ENCODE assay signal across 1 cellular context in the genomic region with DNA sequence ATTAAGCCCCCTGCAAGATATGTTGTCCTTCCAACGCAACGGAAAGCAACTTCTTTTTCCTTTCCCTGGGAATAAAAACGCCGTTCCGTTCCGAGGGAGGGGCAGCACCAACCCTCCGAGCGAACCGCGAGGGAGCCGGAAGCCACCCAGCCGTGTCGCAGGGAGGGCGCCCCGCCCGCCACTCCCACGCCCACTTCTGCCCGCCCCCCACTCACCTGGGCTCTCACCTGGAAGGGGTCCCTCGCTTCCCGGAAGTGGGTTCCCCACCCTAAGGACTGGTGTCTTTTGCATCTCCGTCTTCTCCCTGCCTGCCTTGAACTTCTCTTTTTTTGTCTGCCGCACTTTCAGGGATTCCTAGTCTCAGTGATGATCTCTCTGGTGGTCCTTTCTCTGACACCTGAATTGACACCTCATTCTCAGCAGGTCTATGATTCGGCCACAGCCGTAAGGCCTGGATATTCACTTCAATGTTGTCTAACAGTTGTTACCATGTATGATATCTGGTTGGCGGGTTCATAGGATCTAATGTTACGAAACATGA.
A peak's percentile ranks its signal among the peaks of the same experiment; 100 is the strongest.
TF ChIP-seq lines count a peak whose summit lies in the region.

No MANE protein-coding gene starts in this region.

TF ChIP-seq in HepG2, 621 proteins besides CTCF, POLR2A, EP300 and RAD21 (continued from another document and continues in another):
- TF ChIP-seq RNF219 (CRISPR knock-in tag; IDR thresholded peaks at IDR 0.05), result no peak
- TF ChIP-seq, protein P1, sequence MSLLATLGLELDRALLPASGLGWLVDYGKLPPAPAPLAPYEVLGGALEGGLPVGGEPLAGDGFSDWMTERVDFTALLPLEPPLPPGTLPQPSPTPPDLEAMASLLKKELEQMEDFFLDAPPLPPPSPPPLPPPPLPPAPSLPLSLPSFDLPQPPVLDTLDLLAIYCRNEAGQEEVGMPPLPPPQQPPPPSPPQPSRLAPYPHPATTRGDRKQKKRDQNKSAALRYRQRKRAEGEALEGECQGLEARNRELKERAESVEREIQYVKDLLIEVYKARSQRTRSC (CRISPR knock-in tag; IDR thresholded peaks at IDR 0.05; ENCODE audit: low read depth), result no peak
- TF ChIP-seq XRCC5 (optimal IDR thresholded peaks at IDR 0.05; ENCODE audit: low read length), result no peak
- TF ChIP-seq TFE3 (CRISPR knock-in tag; IDR thresholded peaks at IDR 0.05), result 0 out of 2 replicates have a peak, but pooled peaks have one; percentile 2
- TF ChIP-seq ATF1 (CRISPR knock-in tag; IDR thresholded peaks at IDR 0.05), result no peak
- TF ChIP-seq ZNF513 (CRISPR knock-in tag; conservative IDR thresholded peaks at IDR 0.05), result no peak
- TF ChIP-seq, protein P2, sequence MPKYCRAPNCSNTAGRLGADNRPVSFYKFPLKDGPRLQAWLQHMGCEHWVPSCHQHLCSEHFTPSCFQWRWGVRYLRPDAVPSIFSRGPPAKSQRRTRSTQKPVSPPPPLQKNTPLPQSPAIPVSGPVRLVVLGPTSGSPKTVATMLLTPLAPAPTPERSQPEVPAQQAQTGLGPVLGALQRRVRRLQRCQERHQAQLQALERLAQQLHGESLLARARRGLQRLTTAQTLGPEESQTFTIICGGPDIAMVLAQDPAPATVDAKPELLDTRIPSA (CRISPR knock-in tag; IDR thresholded peaks at IDR 0.05; ENCODE audit: borderline replicate concordance), result 0 out of 2 replicates have a peak, but pooled peaks have one; percentile 2
- no peak for TF ChIP-seq CREB1 (IDR thresholded peaks at IDR 0.05)
- no peak for TF ChIP-seq CREB1 (CRISPR knock-in tag; IDR thresholded peaks at IDR 0.05)
- TF ChIP-seq, protein P3, sequence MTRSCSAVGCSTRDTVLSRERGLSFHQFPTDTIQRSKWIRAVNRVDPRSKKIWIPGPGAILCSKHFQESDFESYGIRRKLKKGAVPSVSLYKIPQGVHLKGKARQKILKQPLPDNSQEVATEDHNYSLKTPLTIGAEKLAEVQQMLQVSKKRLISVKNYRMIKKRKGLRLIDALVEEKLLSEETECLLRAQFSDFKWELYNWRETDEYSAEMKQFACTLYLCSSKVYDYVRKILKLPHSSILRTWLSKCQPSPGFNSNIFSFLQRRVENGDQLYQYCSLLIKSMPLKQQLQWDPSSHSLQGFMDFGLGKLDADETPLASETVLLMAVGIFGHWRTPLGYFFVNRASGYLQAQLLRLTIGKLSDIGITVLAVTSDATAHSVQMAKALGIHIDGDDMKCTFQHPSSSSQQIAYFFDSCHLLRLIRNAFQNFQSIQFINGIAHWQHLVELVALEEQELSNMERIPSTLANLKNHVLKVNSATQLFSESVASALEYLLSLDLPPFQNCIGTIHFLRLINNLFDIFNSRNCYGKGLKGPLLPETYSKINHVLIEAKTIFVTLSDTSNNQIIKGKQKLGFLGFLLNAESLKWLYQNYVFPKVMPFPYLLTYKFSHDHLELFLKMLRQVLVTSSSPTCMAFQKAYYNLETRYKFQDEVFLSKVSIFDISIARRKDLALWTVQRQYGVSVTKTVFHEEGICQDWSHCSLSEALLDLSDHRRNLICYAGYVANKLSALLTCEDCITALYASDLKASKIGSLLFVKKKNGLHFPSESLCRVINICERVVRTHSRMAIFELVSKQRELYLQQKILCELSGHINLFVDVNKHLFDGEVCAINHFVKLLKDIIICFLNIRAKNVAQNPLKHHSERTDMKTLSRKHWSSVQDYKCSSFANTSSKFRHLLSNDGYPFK (CRISPR knock-in tag; IDR thresholded peaks at IDR 0.05; ENCODE audit: borderline replicate concordance), result no peak
- TF ChIP-seq ZNF547 (CRISPR knock-in tag; IDR thresholded peaks at IDR 0.05), result peak; percentile 42; the same call in 1 of the 2 replicates
- 0 out of 2 replicates have a peak, but pooled peaks have one; percentile 2 for TF ChIP-seq PHF21A (CRISPR knock-in tag; IDR thresholded peaks at IDR 0.05)
- TF ChIP-seq, protein P4, sequence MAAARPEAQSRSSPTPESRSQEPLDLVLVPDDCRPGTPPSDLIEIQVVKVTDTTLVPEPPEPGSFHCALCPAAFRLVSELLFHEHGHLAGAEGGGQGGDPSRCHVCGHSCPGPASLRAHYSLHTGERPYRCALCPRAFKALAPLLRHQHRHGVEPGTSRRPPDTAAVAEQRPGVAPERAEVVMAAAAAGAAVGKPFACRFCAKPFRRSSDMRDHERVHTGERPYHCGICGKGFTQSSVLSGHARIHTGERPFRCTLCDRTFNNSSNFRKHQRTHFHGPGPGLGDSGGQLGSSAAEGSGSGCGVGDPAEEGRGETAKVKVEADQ (CRISPR knock-in tag; IDR thresholded peaks at IDR 0.05; ENCODE audit: borderline replicate concordance), result no peak
- TF ChIP-seq ZNF629 (CRISPR knock-in tag; conservative IDR thresholded peaks at IDR 0.05), result no peak
- TF ChIP-seq CHCHD3 (CRISPR knock-in tag; IDR thresholded peaks at IDR 0.05), result no peak
- no peak for TF ChIP-seq ZNF543 (CRISPR knock-in tag; IDR thresholded peaks at IDR 0.05)
- TF ChIP-seq MIER3 (CRISPR knock-in tag; IDR thresholded peaks at IDR 0.05; ENCODE audit: borderline replicate concordance), result no peak
- 0 out of 2 replicates have a peak, but pooled peaks have one; percentile 33 for TF ChIP-seq ZSCAN30 (CRISPR knock-in tag; IDR thresholded peaks at IDR 0.05)
- peak; percentile 21; the same call in 1 of the 2 replicates for TF ChIP-seq KLF12 (CRISPR knock-in tag; IDR thresholded peaks at IDR 0.05; ENCODE audit: borderline replicate concordance)
- TF ChIP-seq CBX1 (IDR thresholded peaks at IDR 0.05; ENCODE audit: low read depth), result no peak
- no peak for TF ChIP-seq HMGXB3 (CRISPR knock-in tag; IDR thresholded peaks at IDR 0.05; ENCODE audit: borderline replicate concordance)
- no peak for TF ChIP-seq NR2F2 (IDR thresholded peaks at IDR 0.05; ENCODE audit: borderline replicate concordance, low read depth)
- TF ChIP-seq, protein P5, sequence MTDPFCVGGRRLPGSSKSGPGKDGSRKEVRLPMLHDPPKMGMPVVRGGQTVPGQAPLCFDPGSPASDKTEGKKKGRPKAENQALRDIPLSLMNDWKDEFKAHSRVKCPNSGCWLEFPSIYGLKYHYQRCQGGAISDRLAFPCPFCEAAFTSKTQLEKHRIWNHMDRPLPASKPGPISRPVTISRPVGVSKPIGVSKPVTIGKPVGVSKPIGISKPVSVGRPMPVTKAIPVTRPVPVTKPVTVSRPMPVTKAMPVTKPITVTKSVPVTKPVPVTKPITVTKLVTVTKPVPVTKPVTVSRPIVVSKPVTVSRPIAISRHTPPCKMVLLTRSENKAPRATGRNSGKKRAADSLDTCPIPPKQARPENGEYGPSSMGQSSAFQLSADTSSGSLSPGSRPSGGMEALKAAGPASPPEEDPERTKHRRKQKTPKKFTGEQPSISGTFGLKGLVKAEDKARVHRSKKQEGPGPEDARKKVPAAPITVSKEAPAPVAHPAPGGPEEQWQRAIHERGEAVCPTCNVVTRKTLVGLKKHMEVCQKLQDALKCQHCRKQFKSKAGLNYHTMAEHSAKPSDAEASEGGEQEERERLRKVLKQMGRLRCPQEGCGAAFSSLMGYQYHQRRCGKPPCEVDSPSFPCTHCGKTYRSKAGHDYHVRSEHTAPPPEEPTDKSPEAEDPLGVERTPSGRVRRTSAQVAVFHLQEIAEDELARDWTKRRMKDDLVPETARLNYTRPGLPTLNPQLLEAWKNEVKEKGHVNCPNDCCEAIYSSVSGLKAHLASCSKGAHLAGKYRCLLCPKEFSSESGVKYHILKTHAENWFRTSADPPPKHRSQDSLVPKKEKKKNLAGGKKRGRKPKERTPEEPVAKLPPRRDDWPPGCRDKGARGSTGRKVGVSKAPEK (CRISPR knock-in tag; IDR thresholded peaks at IDR 0.05; ENCODE audit: borderline replicate concordance), result no peak
- 0 out of 2 replicates have a peak, but pooled peaks have one; percentile 4 for TF ChIP-seq ZNF556 (CRISPR knock-in tag; IDR thresholded peaks at IDR 0.05; ENCODE audit: borderline replicate concordance)
- TF ChIP-seq KDM4B (CRISPR knock-in tag; IDR thresholded peaks at IDR 0.05), result 0 out of 2 replicates have a peak, but pooled peaks have one; percentile 10
- no peak; the same call in 1 of the 2 replicates for TF ChIP-seq FOXA3 (CRISPR knock-in tag; IDR thresholded peaks at IDR 0.05)
- no peak for TF ChIP-seq ZNF382 (CRISPR knock-in tag; IDR thresholded peaks at IDR 0.05; ENCODE audit: borderline replicate concordance)
- no peak for TF ChIP-seq ZNF230 (CRISPR knock-in tag; IDR thresholded peaks at IDR 0.05)
- no peak for TF ChIP-seq PHF5A (CRISPR knock-in tag; IDR thresholded peaks at IDR 0.05; ENCODE audit: low read depth, unreplicated experiment)
- TF ChIP-seq ZBTB39 (CRISPR knock-in tag; IDR thresholded peaks at IDR 0.05), result no peak
- TF ChIP-seq ZFP41 (CRISPR knock-in tag; IDR thresholded peaks at IDR 0.05; ENCODE audit: borderline replicate concordance), result no peak
